In genomic region chr13:59356607-59357006, GRCh38 we compare ENCODE assay signal across 12 cellular contexts.
DNase-seq lines count a peak whose midpoint lies in the region; ATAC-seq and FAIRE-seq lines count a peak whose summit lies in the region.
"Had no signal": no experiment of that assay in that cellular context is flagged by ENCODE, and none has a peak within 500 bp of the region (broad histone marks: within the 10 kb centered on the region; RNA-seq: fewer than 3 reads in every experiment).

No MANE protein-coding gene starts in this region.

- DNase-seq in MV-4-11 (lab: John Stamatoyannopoulos, UW) = peak; percentile 46
- DNase-seq in right cardiac atrium = peak; percentile 86 to 93 (median 91)
- DNase-seq in stimulated activated effector memory CD8-positive, alpha-beta T cell treated with anti-CD3 and anti-CD28 coated beads, Interleukin-12 subunit alpha, Interleukin-12 subunit beta, amount 100 ng/mL, for 72 hours (ENCODE audit: low spot score in 2 of 2) = no peak
- DNase-seq in effector memory CD4-positive, alpha-beta T cell = no peak
- DNase-seq in caudate nucleus (lab: John Stamatoyannopoulos, UW) = no peak
- no peak for DNase-seq in NCI-H1417 (lab: John Stamatoyannopoulos, UW)
- DNase-seq: activated naive CD4-positive, alpha-beta T cell treated with anti-CD3 and anti-CD28 coated beads for 36 hours; foreskin keratinocyte had no signal

- H3K4me1 Mint-ChIP-seq in stimulated activated effector memory CD8-positive, alpha-beta T cell treated with anti-CD3 and anti-CD28 coated beads, Interleukin-12 subunit alpha, Interleukin-12 subunit beta, amount 100 ng/mL, for 72 hours = no peaks in the 10 kb centered on the region

- no peaks in the 10 kb centered on the region for H3K36me3 Mint-ChIP-seq in stimulated activated effector memory CD8-positive, alpha-beta T cell treated with anti-CD3 and anti-CD28 coated beads, Interleukin-12 subunit alpha, Interleukin-12 subunit beta, amount 100 ng/mL, for 72 hours

- H3K4me3 Mint-ChIP-seq in stimulated activated effector memory CD8-positive, alpha-beta T cell treated with anti-CD3 and anti-CD28 coated beads, Interleukin-12 subunit alpha, Interleukin-12 subunit beta, amount 100 ng/mL, for 72 hours = no peak overlapping the region
- H3K4me3 Mint-ChIP-seq: activated naive CD4-positive, alpha-beta T cell treated with anti-CD3 and anti-CD28 coated beads for 36 hours had no signal

- H3K36me3 ChIP-seq in effector memory CD4-positive, alpha-beta T cell (ENCODE audit: control insufficient read depth, insufficient read depth, low read length) = no peaks in the 10 kb centered on the region

- no peak overlapping the region for H3K27ac Mint-ChIP-seq in stimulated activated effector memory CD8-positive, alpha-beta T cell treated with anti-CD3 and anti-CD28 coated beads, Interleukin-12 subunit alpha, Interleukin-12 subunit beta, amount 100 ng/mL, for 72 hours
- H3K27ac Mint-ChIP-seq: activated naive CD4-positive, alpha-beta T cell treated with anti-CD3 and anti-CD28 coated beads for 36 hours had no signal

- H3K9me3 Mint-ChIP-seq in stimulated activated effector memory CD8-positive, alpha-beta T cell treated with anti-CD3 and anti-CD28 coated beads, Interleukin-12 subunit alpha, Interleukin-12 subunit beta, amount 100 ng/mL, for 72 hours = no peaks in the 10 kb centered on the region
- H3K9me3 Mint-ChIP-seq: activated naive CD4-positive, alpha-beta T cell treated with anti-CD3 and anti-CD28 coated beads for 36 hours had no signal

- intact Hi-C loops in right cardiac atrium (cut with DNase I) = no loop called here

- no peaks in the 10 kb centered on the region for H3K27me3 ChIP-seq in right cardiac atrium (ENCODE audit: control insufficient read depth, insufficient read depth)
- H3K27me3 ChIP-seq in effector memory CD4-positive, alpha-beta T cell (replicated peaks; ENCODE audit: control insufficient read depth, insufficient read depth, low read length, poor library complexity, severe bottlenecking) = no peaks in the 10 kb centered on the region
- H3K27me3 ChIP-seq: foreskin keratinocyte had no signal

- ATAC-seq in right cardiac atrium = peak; percentile 90 to 95
- peak; percentile 29 for ATAC-seq in stimulated activated effector memory CD8-positive, alpha-beta T cell treated with anti-CD3 and anti-CD28 coated beads, Interleukin-12 subunit alpha, Interleukin-12 subunit beta, amount 100 ng/mL, for 72 hours
- ATAC-seq in HG02588 (IDR thresholded peaks at IDR 0.05; ENCODE audit: unreplicated experiment) = no peak
- ATAC-seq: foreskin keratinocyte, HCT116 had no signal

- no peaks in the 10 kb centered on the region for H3K9me3 ChIP-seq in right cardiac atrium (ENCODE audit: control insufficient read depth, low read length)
- H3K9me3 ChIP-seq in effector memory CD4-positive, alpha-beta T cell (ENCODE audit: control insufficient read depth, low read length) = no peaks in the 10 kb centered on the region

- H3K4me1 ChIP-seq in right cardiac atrium (ENCODE audit: control insufficient read depth, insufficient read depth, low read length) = peaks cover 8% of the 10 kb centered on the region
- H3K4me1 ChIP-seq in effector memory CD4-positive, alpha-beta T cell (ENCODE audit: control insufficient read depth, insufficient read depth, low read length, poor library complexity, severe bottlenecking) = no peaks in the 10 kb centered on the region
- H3K4me1 ChIP-seq: foreskin keratinocyte had no signal

- 14% methylated on average over 8 of the region's 8 CpGs for WGBS in right cardiac atrium

- no peak overlapping the region for H3K4me3 ChIP-seq in right cardiac atrium (ENCODE audit: low read length)
- H3K4me3 ChIP-seq in effector memory CD4-positive, alpha-beta T cell (ENCODE audit: insufficient read depth, low read depth, low read length, poor library complexity, severe bottlenecking) = no peak overlapping the region

- peak; percentile 55 for FAIRE-seq in TTC549 (lab: Jason Lieb, UNC)

- H3K27ac ChIP-seq in right cardiac atrium (ENCODE audit: low read length) = peak overlapping the region; percentile 73
- H3K27ac ChIP-seq in effector memory CD4-positive, alpha-beta T cell (ENCODE audit: insufficient read depth, low read length, poor library complexity, severe bottlenecking) = no peak overlapping the region
- no peak overlapping the region for H3K27ac ChIP-seq in caudate nucleus (ENCODE audit: low read depth, low read length)
- H3K27ac ChIP-seq: foreskin keratinocyte, KMS-11 had no signal

Comparison
In these comparisons a context has a peak if more than half of its experiments do, and no peak if none do; other contexts are left out.
1. DNase-seq: peak in MV-4-11 (single experiment) and right cardiac atrium (3 of 3); none in stimulated activated effector memory CD8-positive, alpha-beta T cell treated with anti-CD3 and anti-CD28 coated beads, Interleukin-12 subunit alpha, Interleukin-12 subunit beta, amount 100 ng/mL, for 72 hours (0 of 2), effector memory CD4-positive, alpha-beta T cell (0 of 3), caudate nucleus (0 of 61) and NCI-H1417 (0 of 3).